Comparison of ENCODE assay signal across 8 cellular contexts in genomic region chr17:68514809-68515208, GRCh38. TPM values are rescaled to one million over a fixed set of nuclear protein-coding genes. Genes with fewer than 3 reads are reported as not detected.
DNase-seq lines count a peak whose midpoint lies in the region; ATAC-seq, FAIRE-seq and TF ChIP-seq lines count a peak whose summit lies in the region.

No MANE protein-coding gene starts in this region.

- H3K4me3 ChIP-seq in GM06990 (replicated peaks; ENCODE audit: low read depth, low read length) (peak overlapping the region; percentile 94), SU-DHL-6 (ENCODE audit: insufficient read depth, low read length, poor library complexity, severe bottlenecking) (no peak overlapping the region), fibroblast of villous mesenchyme (ENCODE audit: low read depth, low read length) (peak overlapping the region; percentile 77), gastrocnemius medialis (peak overlapping the region; percentile 78 to 89 (median 84))

- H3K9ac ChIP-seq in SU-DHL-6 (ENCODE audit: low read length): no peak overlapping the region

- FAIRE-seq in GM12892 (lab: Jason Lieb, UNC): no peak

- no peak overlapping the region for H2AFZ ChIP-seq in SU-DHL-6 (ENCODE audit: low read depth, low read length, severe bottlenecking)

- no peaks in the 10 kb centered on the region for H3K9me2 ChIP-seq in SU-DHL-6 (replicated peaks; ENCODE audit: insufficient read depth, low read length)

- in situ Hi-C loops in gastrocnemius medialis (cut with MboI; ENCODE audit: low sequenced_read_pairs in 4 of 4): loop anchor here in 1 of 4 donors (10.0 kb wide), 1 partner anchor 60 kb away; the partner anchor contains the start of gene WIPI1

- peaks cover 41% of the 10 kb centered on the region for H3K79me2 ChIP-seq in SU-DHL-6 (ENCODE audit: insufficient read depth, low read length)

- intact Hi-C loops in gastrocnemius medialis (cut with DNase I; ENCODE audit: low total_unique reads): loop anchor here (5.0 to 10.0 kb wide), 2 partner anchors 268 to 1470 kb away; partner anchors contain the start of genes AMZ2 and CACNG1

- H3K27me3 ChIP-seq in GM06990 (replicated peaks; ENCODE audit: control insufficient read depth, insufficient read depth, low read length) (no peaks in the 10 kb centered on the region), SU-DHL-6 (ENCODE audit: low read length) (no peaks in the 10 kb centered on the region), gastrocnemius medialis (no peaks in the 10 kb centered on the region)

- TF ChIP-seq POLR2A in gastrocnemius medialis (IDR thresholded peaks at IDR 0.05): peak in 1 of 2 donors; percentile 35
- TF ChIP-seq POLR2A in GM12892 (IDR thresholded peaks at IDR 0.05; ENCODE audit: low read depth, low read length): no peak

- H4K20me1 ChIP-seq in SU-DHL-6 (ENCODE audit: low read depth, low read length): peaks cover 7% of the 10 kb centered on the region

- peak overlapping the region; percentile 85 for H3K4me2 ChIP-seq in SU-DHL-6 (ENCODE audit: low read depth, low read length, poor library complexity, severe bottlenecking)

- H3K4me1 ChIP-seq in gastrocnemius medialis: peaks cover 71 to 72% of the 10 kb centered on the region in 2 donors

- TF ChIP-seq CTCF in GM06990 (IDR thresholded peaks at IDR 0.05; ENCODE audit: insufficient read depth, low read length, poor library complexity, severe bottlenecking): no peak
- no peak for TF ChIP-seq CTCF in SU-DHL-6 (IDR thresholded peaks at IDR 0.05; ENCODE audit: insufficient read depth, low read length, poor library complexity, severe bottlenecking)
- TF ChIP-seq CTCF in fibroblast of villous mesenchyme (IDR thresholded peaks at IDR 0.05; ENCODE audit: insufficient read depth, low read depth, low read length): no peak
- no peak for TF ChIP-seq CTCF in gastrocnemius medialis (IDR thresholded peaks at IDR 0.05 in 4 of 5, conservative IDR thresholded peaks at IDR 0.05 in 1 of 5)

- H3K27ac ChIP-seq in SU-DHL-6 (ENCODE audit: low read depth, low read length) (no peak overlapping the region), gastrocnemius medialis (peak overlapping the region; percentile 94 to 99 (median 96))

- DNase-seq in GM06990 (ENCODE audit: extremely low read depth, insufficient read length) (no peak), fibroblast of villous mesenchyme (ENCODE audit: low read depth) (peak; percentile 89), gastrocnemius medialis (no peak), NAMALWA (ENCODE audit: low spot score) (no peak), NCI-H1048 (lab: John Stamatoyannopoulos, UW) (no peak), GM12892 (ENCODE audit: insufficient read length) (no peak)

- 0 out of 2 replicates have a peak, but pooled peaks cover 4% of the 10 kb centered on the region for H3F3A ChIP-seq in SU-DHL-6 (ENCODE audit: insufficient read depth)

- H3K36me3 ChIP-seq in GM06990 (ENCODE audit: control insufficient read depth, insufficient read depth, low read length): peaks cover 8% of the 10 kb centered on the region
- H3K36me3 ChIP-seq in SU-DHL-6 (ENCODE audit: low read length): peaks cover 25% of the 10 kb centered on the region
- peaks cover 0 to 18% of the 10 kb centered on the region in 2 donors for H3K36me3 ChIP-seq in gastrocnemius medialis

- H3K9me3 ChIP-seq in SU-DHL-6 (ENCODE audit: insufficient read depth, low read length): no peaks in the 10 kb centered on the region
- H3K9me3 ChIP-seq in gastrocnemius medialis: no peaks in the 10 kb centered on the region

- ATAC-seq in gastrocnemius medialis (no peak), HG03196 (IDR thresholded peaks at IDR 0.05; ENCODE audit: unreplicated experiment) (no peak)

RNA-seq across cellular contexts. Expression of gene PRKAR1A, which starts 2.6 kb away (rescaled TPM):
- total RNA-seq in fibroblast of villous mesenchyme: 210 and 260 TPM in 2 replicates
- total RNA-seq in gastrocnemius medialis: 100 to 1,000 TPM; 271 to 656 (median 557) TPM
- polyA plus RNA-seq in GM12892 (2012; ENCODE audit: missing spikeins): 107 TPM

RNA-seq across cellular contexts. Expression of gene WIPI1, which starts 57.5 kb away (rescaled TPM):
- total RNA-seq in fibroblast of villous mesenchyme (80.7 and 109 TPM in 2 replicates), gastrocnemius medialis (100 to 1,000 TPM in 2 of 4 donors, 10 to 100 TPM in 2; 79.1 to 182 (median 92.0) TPM)
- polyA plus RNA-seq in GM12892 (2012; ENCODE audit: missing spikeins): 11.4 TPM
